ENCODE assay signal across 1 cellular context in the genomic region with DNA sequence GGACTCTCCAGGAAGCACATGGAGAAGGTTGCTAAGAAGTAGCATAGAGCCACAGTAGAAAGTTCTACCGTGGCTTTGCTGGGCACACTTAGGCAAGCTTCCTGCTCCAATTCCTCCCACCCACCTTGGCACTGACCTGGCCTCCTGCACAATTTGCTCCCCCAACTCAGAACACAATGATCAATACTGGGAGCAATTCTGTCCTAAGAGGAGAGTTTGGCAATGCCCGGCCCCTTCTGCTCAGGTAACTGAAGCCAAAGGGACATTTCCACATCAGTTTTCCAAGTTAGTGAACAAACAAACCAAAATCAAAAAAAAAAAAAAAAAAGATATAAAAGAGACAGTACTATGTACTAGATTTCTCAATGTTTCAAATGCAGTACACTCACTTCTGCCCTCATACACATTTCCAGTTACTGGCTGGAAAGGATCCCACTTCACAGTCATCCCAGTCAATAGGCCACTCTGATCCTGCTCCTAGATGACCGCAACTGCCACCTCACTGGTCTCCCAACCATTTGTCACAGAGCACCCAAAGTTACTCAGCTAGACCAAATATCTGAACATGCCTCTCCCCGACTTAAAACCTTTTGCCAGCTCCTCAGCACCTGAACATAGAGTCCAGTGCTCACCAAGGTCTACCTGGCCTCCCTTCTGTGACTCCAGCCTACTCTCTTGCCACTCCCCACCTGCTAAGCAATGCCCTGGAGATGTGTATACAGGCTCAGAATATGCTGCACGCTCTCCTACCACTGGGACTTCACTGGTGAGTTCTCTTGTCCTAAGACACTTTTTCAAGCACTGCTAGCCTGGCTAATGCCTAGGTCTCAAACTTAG.
TF ChIP-seq lines count a peak whose summit lies in the region.

No MANE protein-coding gene starts in this region.

TF ChIP-seq in WTC11, 78 proteins besides CTCF, POLR2A, EP300 and RAD21 (continued from another document):
- TF ChIP-seq, protein P1, sequence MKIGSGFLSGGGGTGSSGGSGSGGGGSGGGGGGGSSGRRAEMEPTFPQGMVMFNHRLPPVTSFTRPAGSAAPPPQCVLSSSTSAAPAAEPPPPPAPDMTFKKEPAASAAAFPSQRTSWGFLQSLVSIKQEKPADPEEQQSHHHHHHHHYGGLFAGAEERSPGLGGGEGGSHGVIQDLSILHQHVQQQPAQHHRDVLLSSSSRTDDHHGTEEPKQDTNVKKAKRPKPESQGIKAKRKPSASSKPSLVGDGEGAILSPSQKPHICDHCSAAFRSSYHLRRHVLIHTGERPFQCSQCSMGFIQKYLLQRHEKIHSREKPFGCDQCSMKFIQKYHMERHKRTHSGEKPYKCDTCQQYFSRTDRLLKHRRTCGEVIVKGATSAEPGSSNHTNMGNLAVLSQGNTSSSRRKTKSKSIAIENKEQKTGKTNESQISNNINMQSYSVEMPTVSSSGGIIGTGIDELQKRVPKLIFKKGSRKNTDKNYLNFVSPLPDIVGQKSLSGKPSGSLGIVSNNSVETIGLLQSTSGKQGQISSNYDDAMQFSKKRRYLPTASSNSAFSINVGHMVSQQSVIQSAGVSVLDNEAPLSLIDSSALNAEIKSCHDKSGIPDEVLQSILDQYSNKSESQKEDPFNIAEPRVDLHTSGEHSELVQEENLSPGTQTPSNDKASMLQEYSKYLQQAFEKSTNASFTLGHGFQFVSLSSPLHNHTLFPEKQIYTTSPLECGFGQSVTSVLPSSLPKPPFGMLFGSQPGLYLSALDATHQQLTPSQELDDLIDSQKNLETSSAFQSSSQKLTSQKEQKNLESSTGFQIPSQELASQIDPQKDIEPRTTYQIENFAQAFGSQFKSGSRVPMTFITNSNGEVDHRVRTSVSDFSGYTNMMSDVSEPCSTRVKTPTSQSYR (CRISPR knock-in tag; IDR thresholded peaks at IDR 0.05) = no peak
